25 cellular contexts compared by ENCODE assay signal in genomic region chr7:156490021-156490800, GRCh38.
"Had no signal": no experiment of that assay in that cellular context is flagged by ENCODE, and none has a peak within 500 bp of the region (broad histone marks: within the 10 kb centered on the region; RNA-seq: fewer than 3 reads in every experiment).

No MANE protein-coding gene starts in this region.

- H3K4me1 ChIP-seq: stomach, suprapubic skin, testis, tibial artery, tibial nerve, transverse colon, upper lobe of left lung, upper lobe of right lung, uterus, vagina had no signal

- H3K9me3 ChIP-seq: stomach, suprapubic skin, testis, thoracic aorta, tibial artery, tibial nerve, transverse colon, upper lobe of left lung, upper lobe of right lung, uterus, vagina had no signal

- H3K4me3 ChIP-seq: stomach, suprapubic skin, testis, thoracic aorta, tibial artery, tibial nerve, transverse colon, upper lobe of left lung, upper lobe of right lung, uterus, vagina had no signal

- H3K27ac ChIP-seq: stomach, suprapubic skin, testis, thoracic aorta, tibial artery, tibial nerve, transverse colon, upper lobe of left lung, upper lobe of right lung, uterus, vagina had no signal

- DNase-seq: stimulated activated CD4-positive, alpha-beta T cell treated with anti-CD3 and anti-CD28 coated beads, Interleukin-2, amount 100 ng/mL, for 48 hours; stimulated activated CD4-positive, alpha-beta T cell treated with anti-CD3 and anti-CD28 coated beads, Interleukin-4, amount 100 ng/mL, for 1 hour; stimulated activated CD4-positive, alpha-beta T cell treated with anti-CD3 and anti-CD28 coated beads, Interleukin-4, amount 100 ng/mL, for 24 hours; stimulated activated CD4-positive, alpha-beta T cell treated with anti-CD3 and anti-CD28 coated beads, Interleukin-4, amount 100 ng/mL, for 4 hours; stimulated activated CD8-positive, alpha-beta memory T cell treated with anti-CD3 and anti-CD28 coated beads, Interleukin-4, amount 100 ng/mL, for 48 hours; stimulated activated naive B cell treated with anti-CD40 and anti-IgM and Interleukin-4, amounts not matched to agents 10 μg/mL and 1 μg/mL and 100 μg/mL, for 72 hours; stimulated activated naive CD4-positive, alpha-beta T cell; stimulated activated naive CD4-positive, alpha-beta T cell treated with Interleukin-2 at 50 U/mL for 16 hours; stimulated activated naive CD8-positive, alpha-beta T cell treated with anti-CD3 and anti-CD28 coated beads, Interleukin-15, amount 100 ng/mL, for 72 hours; stimulated activated naive CD8-positive, alpha-beta T cell treated with anti-CD3 and anti-CD28 coated beads, Interleukin-15, Interleukin-2, amounts not matched to agents 100 U/mL and 50 U/mL, for 24 hours; stomach; substantia nigra; testis; tibial artery; transverse colon; trophoblast cell; upper lobe of left lung; upper lobe of right lung; uterus had no signal

- ATAC-seq: stimulated activated effector memory CD8-positive, alpha-beta T cell treated with anti-CD3 and anti-CD28 coated beads, Interleukin-12 subunit alpha, Interleukin-12 subunit beta, amount 100 ng/mL, for 72 hours; stimulated activated memory B cell treated with anti-CD40 and anti-IgM and Interleukin-4, amounts not matched to agents 10 μg/mL and 1 μg/mL and 100 μg/mL, for 72 hours; stimulated activated naive B cell treated with anti-CD40 and anti-IgM and Interleukin-4, amounts not matched to agents 10 μg/mL and 1 μg/mL and 100 μg/mL, for 72 hours; stimulated activated naive CD8-positive, alpha-beta T cell treated with anti-CD3 and anti-CD28 coated beads, Interleukin-15, amount 100 ng/mL, for 72 hours; stimulated activated naive CD8-positive, alpha-beta T cell treated with anti-CD3 and anti-CD28 coated beads, Interleukin-15, Interleukin-2, amounts not matched to agents 100 U/mL and 50 U/mL, for 24 hours; upper lobe of right lung had no signal

- H3K27me3 ChIP-seq: stomach, suprapubic skin, testis, tibial artery, tibial nerve, transverse colon, upper lobe of left lung, upper lobe of right lung, uterus, vagina had no signal

- H3K36me3 ChIP-seq: stomach, suprapubic skin, thoracic aorta, tibial artery, tibial nerve, transverse colon, upper lobe of left lung, upper lobe of right lung, uterus, vagina had no signal
